1 cellular context compared by ENCODE assay signal in genomic region chr15:31306426-31307269, GRCh38.
TF ChIP-seq lines count a peak whose summit lies in the region.

No MANE protein-coding gene starts in this region.

TF ChIP-seq in WTC11, 78 proteins besides CTCF, POLR2A, EP300 and RAD21 (continued from another document):
- TF ChIP-seq JUN (CRISPR knock-in tag; IDR thresholded peaks at IDR 0.05), result no peak
- TF ChIP-seq ZNF423 (CRISPR knock-in tag; IDR thresholded peaks at IDR 0.05), result peak; percentile 51; the same call in 1 of the 2 replicates
- TF ChIP-seq MYBL2 (CRISPR knock-in tag; IDR thresholded peaks at IDR 0.05), result peak; percentile 92
- TF ChIP-seq MAX (CRISPR knock-in tag; IDR thresholded peaks at IDR 0.05), result peak; percentile 93; the same call in 1 of the 2 replicates
- TF ChIP-seq FOXJ3 (CRISPR knock-in tag; IDR thresholded peaks at IDR 0.05; ENCODE audit: borderline replicate concordance), result no peak
- peak; percentile 19; the same call in 1 of the 2 replicates for TF ChIP-seq TEAD1 (CRISPR knock-in tag; IDR thresholded peaks at IDR 0.05)
